In the genomic region with DNA sequence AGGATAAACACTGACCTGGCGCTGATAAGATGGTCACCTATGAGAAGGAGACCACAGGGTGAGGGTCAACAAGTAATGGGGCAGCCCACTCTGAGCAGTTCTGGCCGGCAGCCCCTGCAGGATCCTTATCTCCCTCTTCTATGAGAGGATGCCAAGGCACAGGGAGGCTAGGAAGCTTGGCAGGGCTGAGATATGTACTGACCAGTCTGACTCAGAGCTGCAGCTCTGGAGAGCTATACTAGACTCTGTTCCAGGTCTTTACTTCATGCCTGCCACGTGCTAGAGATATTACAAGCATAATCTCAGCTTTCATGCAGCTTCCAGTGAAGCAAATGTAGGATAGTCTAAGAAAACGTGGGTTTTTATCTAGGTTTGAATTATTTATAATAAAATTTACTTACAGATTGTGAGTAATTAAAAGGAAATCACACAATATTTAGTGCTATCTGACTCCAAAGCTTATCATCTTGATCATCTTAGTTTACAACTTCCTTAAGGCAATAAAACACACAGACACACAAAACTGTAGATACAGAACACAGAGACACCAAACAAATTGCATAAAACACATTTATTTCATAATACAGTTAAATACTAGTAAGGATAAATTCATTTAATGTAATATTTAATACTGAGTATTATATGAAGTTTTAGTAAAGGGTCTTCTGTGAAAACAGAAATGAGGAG, we compare ENCODE assay signal across 14 cellular contexts. TPM values are rescaled to one million over a fixed set of nuclear protein-coding genes. Genes with fewer than 3 reads are reported as not detected.
DNase-seq lines count a peak whose midpoint lies in the region; ATAC-seq, FAIRE-seq and TF ChIP-seq lines count a peak whose summit lies in the region.
"Had no signal": no experiment of that assay in that cellular context is flagged by ENCODE, and none has a peak within 500 bp of the region (broad histone marks: within the 10 kb centered on the region; RNA-seq: fewer than 3 reads in every experiment).

No MANE protein-coding gene starts in this region.

- H3K36me3 ChIP-seq in mucosa of descending colon (ENCODE audit: low read depth) = no peaks in the 10 kb centered on the region

- H3K9me3 ChIP-seq in mucosa of descending colon = no peaks in the 10 kb centered on the region
- H3K9me3 ChIP-seq: BLaER1 treated with 17β-estradiol and CSF1 and Interleukin-3, amounts not matched to agents 10 nM and 100 nM; Peyer's patch had no signal

- H3K4me1 ChIP-seq in mucosa of descending colon (ENCODE audit: low read depth) = no peaks in the 10 kb centered on the region

- ATAC-seq in Right ventricle myocardium inferior = peak; percentile 51
- peak; percentile 88 for ATAC-seq in mucosa of descending colon
- no peak for ATAC-seq in GM19463 (IDR thresholded peaks at IDR 0.05; ENCODE audit: unreplicated experiment)
- no peak for ATAC-seq in activated CD4-positive, CD25-positive, alpha-beta regulatory T cell treated with anti-CD3 and anti-CD28 coated beads, Interleukin-2, amount 50 U/mL, for 24 hours
- ATAC-seq: GM23338 had no signal

- FAIRE-seq in urothelium cell line (lab: Jason Lieb, UNC) = no peak

- no peak overlapping the region for H3K4me3 ChIP-seq in cardiac fibroblast (replicated peaks in 1 of 2; ENCODE audit: low read depth in 2 of 2, low read length in 2 of 2)
- no peak overlapping the region for H3K4me3 ChIP-seq in mucosa of descending colon
- H3K4me3 ChIP-seq: BLaER1 treated with 17β-estradiol and CSF1 and Interleukin-3, amounts not matched to agents 10 nM and 100 nM; GM23338; Peyer's patch had no signal

- no peak overlapping the region for H3K27ac ChIP-seq in caudate nucleus (ENCODE audit: low read depth, low read length)
- H3K27ac ChIP-seq: BLaER1 treated with 17β-estradiol and CSF1 and Interleukin-3, amounts not matched to agents 10 nM and 100 nM had no signal

- no peak for DNase-seq in Right ventricle myocardium inferior (ENCODE audit: missing footprints)
- no peak for DNase-seq in cardiac septum (ENCODE audit: low spot score)
- DNase-seq in cardiac fibroblast (ENCODE audit: low read depth in 2 of 2) = peak; percentile 47 to 85
- peak in 2 of 3 donors; percentile 44 to 49 for DNase-seq in mucosa of descending colon
- no peak for DNase-seq in urothelium cell line (ENCODE audit: low spot score)
- DNase-seq in caudate nucleus (lab: John Stamatoyannopoulos, UW) = no peak
- DNase-seq: activated gamma-delta T cell; NCI-H2029 treated with DMSO at 0.1 percent for 48 hours; stimulated activated naive CD4-positive, alpha-beta T cell treated with Interleukin-2 at 50 U/mL for 16 hours had no signal

- TF ChIP-seq CTCF in cardiac fibroblast (IDR thresholded peaks at IDR 0.05; ENCODE audit: low read depth, low read length) (no peak), mucosa of descending colon (IDR thresholded peaks at IDR 0.05) (no peak)

- intact Hi-C loops in Right ventricle myocardium inferior (cut with DNase I) = loop anchor here (5.0 kb wide), 1 partner anchor 33 kb away; a partner anchor contains a TSS
- intact Hi-C loops in cardiac septum (cut with DNase I) = no loop called here
- intact Hi-C loops in mucosa of descending colon (cut with DNase I, micrococcal nuclease) = no loop called here

RNA-seq across cellular contexts. Expression of a gene that starts 32.3 kb away (rescaled TPM):
- 47.1 TPM for total RNA-seq in Right ventricle myocardium inferior
- 31.2 TPM for total RNA-seq in cardiac septum
- 10 to 100 TPM; 33.3 to 46.2 (median 39.6) TPM for total RNA-seq in mucosa of descending colon

RNA-seq across cellular contexts. Expression of a gene that starts 35.3 kb away (rescaled TPM):
- total RNA-seq in Right ventricle myocardium inferior (22.9 TPM), cardiac septum (15.5 TPM), mucosa of descending colon (10 to 100 TPM; 56.0 to 75.2 (median 63.9) TPM)

Comparison
In these comparisons a context has a peak if more than half of its experiments do, and no peak if none do; other contexts are left out.
1. ATAC-seq: peak in Right ventricle myocardium inferior (single experiment) and mucosa of descending colon (single experiment); none in GM19463 (single experiment) and activated CD4-positive, CD25-positive, alpha-beta regulatory T cell treated with anti-CD3 and anti-CD28 coated beads, Interleukin-2, amount 50 U/mL, for 24 hours (0 of 2).
2. DNase-seq: peak in cardiac fibroblast (2 of 2) and mucosa of descending colon (2 of 3); none in Right ventricle myocardium inferior (single experiment), cardiac septum (single experiment), urothelium cell line (single experiment) and caudate nucleus (0 of 61).